11 cellular contexts compared by ENCODE assay signal in genomic region chr1:205316179-205316578, GRCh38. TPM values are rescaled to one million over a fixed set of nuclear protein-coding genes. Genes with fewer than 3 reads are reported as not detected.
DNase-seq lines count a peak whose midpoint lies in the region; ATAC-seq, FAIRE-seq and TF ChIP-seq lines count a peak whose summit lies in the region.
"Had no signal": no experiment of that assay in that cellular context is flagged by ENCODE, and none has a peak within 500 bp of the region (broad histone marks: within the 10 kb centered on the region; RNA-seq: fewer than 3 reads in every experiment).

No MANE protein-coding gene starts in this region.

- H3K27me3 ChIP-seq in OCI-LY3 (ENCODE audit: low read depth, low read length), result no peaks in the 10 kb centered on the region
- H3K27me3 ChIP-seq in H1 (replicated peaks in 1 of 4; ENCODE audit: control insufficient read depth in 3 of 4, extremely low read depth in 1 of 4, insufficient read depth in 3 of 4, low read length in 3 of 4), result no peaks in the 10 kb centered on the region
- no peaks in the 10 kb centered on the region for H3K27me3 ChIP-seq in osteoblast (ENCODE audit: insufficient read depth, low read length)
- no peaks in the 10 kb centered on the region for H3K27me3 ChIP-seq in ovary

- H3K4me3 ChIP-seq in OCI-LY3 (ENCODE audit: low read length) (peak overlapping the region; percentile 79), H1 (ENCODE audit: extremely low read depth in 1 of 4, insufficient read depth in 2 of 4, low read depth in 3 of 4, low read length in 4 of 4) (no peak overlapping the region), osteoblast (ENCODE audit: insufficient read depth, low read length) (no peak overlapping the region), ovary (no peak overlapping the region)

- H2AK5ac ChIP-seq in H1 (ENCODE audit: low read depth, low read length), result 0 out of 2 replicates have a peak overlapping the region, but pooled peaks have one; percentile 30

- no peak overlapping the region for H3K56ac ChIP-seq in H1 (replicated peaks; ENCODE audit: insufficient read length, low read depth, low read length)

- H3K36me3 ChIP-seq in OCI-LY3 (replicated peaks; ENCODE audit: low read depth, low read length) (peaks cover 36% of the 10 kb centered on the region), H1 (ENCODE audit: control insufficient read depth in 2 of 4, insufficient read depth in 4 of 4, low read length in 3 of 4) (peaks cover 2 to 13% (median 9%) of the 10 kb centered on the region in 4 experiments; a peak in 7 of 8 replicates), osteoblast (ENCODE audit: insufficient read depth, low read length) (peaks cover 14% of the 10 kb centered on the region), ovary (no peaks in the 10 kb centered on the region)

- 73% methylated on average over 2 of the region's 2 CpGs; no CpG with 5 or more reads in 1 of the 2 experiments for WGBS in H1 (ENCODE audit: extremely low coverage in 1 of 2, insufficient coverage in 1 of 2, insufficient read length in 1 of 2, insufficient replicate concordance in 2 of 2, low coverage in 1 of 2, low lambda C conversion rate in 2 of 2, missing lambda C conversion rate in 1 of 2), 2 experiments
- 48 to 69% (median 64%) methylated on average over 2 of the region's 2 CpGs for WGBS in ovary, 3 donors

- no peak overlapping the region for H2BK20ac ChIP-seq in H1 (ENCODE audit: low read length)

- no peak overlapping the region for H2BK15ac ChIP-seq in H1 (ENCODE audit: low read length)

- no peak for FAIRE-seq in H1 (lab: Jason Lieb, UNC)

- DNase-seq in NCI-H510A treated with DMSO at 0.1 percent for 48 hours (lab: John Stamatoyannopoulos, UW) (peak; percentile 15), NCI-H510A (lab: John Stamatoyannopoulos, UW) (no peak), H1 (ENCODE audit: low read depth in 1 of 2, low spot score in 2 of 2) (no peak), osteoblast (ENCODE audit: insufficient read length, low spot score, missing footprints) (no peak), ovary (no peak), NCI-H69 (lab: John Stamatoyannopoulos, UW) (no peak)

- POLR2A ChIA-PET in H1 (lab: Charles Lee; ENCODE audit: partially characterized antibody), result interaction anchor here (3.4 to 11.0 kb wide), 4 partner anchors 9 to 22 kb away, joined by 14 to 134 read pairs (median 81); no protein-coding TSS in a partner anchor

- H2BK5ac ChIP-seq in H1 (ENCODE audit: low read depth, low read length), result no peak overlapping the region

- H3K4ac ChIP-seq in H1 (replicated peaks; ENCODE audit: insufficient read length, low read depth, low read length), result no peak overlapping the region

- H3K9ac ChIP-seq in OCI-LY3 (ENCODE audit: low read length) (peak overlapping the region; percentile 92), H1 (replicated peaks in 1 of 4; ENCODE audit: extremely low read depth in 1 of 4, low read depth in 3 of 4, low read length in 3 of 4) (no peak overlapping the region)

- no peak overlapping the region for H3K23ac ChIP-seq in H1 (ENCODE audit: insufficient read length)

- H2AFZ ChIP-seq in OCI-LY3 (ENCODE audit: low read depth, low read length), result no peak overlapping the region
- H2AFZ ChIP-seq in H1 (ENCODE audit: low read length), result no peak overlapping the region
- no peak overlapping the region for H2AFZ ChIP-seq in osteoblast (ENCODE audit: low read length)

- peaks cover 45% of the 10 kb centered on the region for H3K79me1 ChIP-seq in H1 (ENCODE audit: low read depth, low read length)

- H3K27ac ChIP-seq in OCI-LY3 (ENCODE audit: low read length) (peak overlapping the region; percentile 97), H1 (ENCODE audit: low read depth, low read length) (no peak overlapping the region), osteoblast (ENCODE audit: low read depth, low read length) (peak overlapping the region; percentile 44), ovary (no peak overlapping the region)

- TF ChIP-seq RAD21 in H1 (IDR thresholded peaks at IDR 0.05 in 1 of 2, conservative IDR thresholded peaks at IDR 0.05 in 1 of 2; ENCODE audit: low read depth in 2 of 2, low read length in 2 of 2), result no peak

- TF ChIP-seq POLR2A in H1 (IDR thresholded peaks at IDR 0.05; ENCODE audit: control extremely low read depth in 1 of 2, low read depth in 2 of 2, low read length in 2 of 2) (no peak), ovary (IDR thresholded peaks at IDR 0.05) (no peak)

- TF ChIP-seq EP300 in H1 (IDR thresholded peaks at IDR 0.05; ENCODE audit: borderline replicate concordance in 1 of 2, low read depth in 2 of 2, low read length in 2 of 2), result no peak
- no peak for TF ChIP-seq EP300 in ovary (IDR thresholded peaks at IDR 0.05)

- intact Hi-C loops in ovary (cut with DNase I), result no loop called here

- H2BK120ac ChIP-seq in H1 (replicated peaks; ENCODE audit: low read depth, low read length), result no peak overlapping the region

- no peak for TF ChIP-seq CTCF in OCI-LY3 (IDR thresholded peaks at IDR 0.05; ENCODE audit: low read depth, low read length)
- no peak for TF ChIP-seq CTCF in H1 (IDR thresholded peaks at IDR 0.05; ENCODE audit: control extremely low read depth in 1 of 3, insufficient read depth in 1 of 3, low read depth in 1 of 3, low read length in 3 of 3)
- TF ChIP-seq CTCF in osteoblast (IDR thresholded peaks at IDR 0.05; ENCODE audit: extremely low read depth, low read depth, low read length), result no peak
- no peak for TF ChIP-seq CTCF in ovary (IDR thresholded peaks at IDR 0.05)

- no peaks in the 10 kb centered on the region for H3K9me3 ChIP-seq in OCI-LY3 (ENCODE audit: insufficient read depth, low read length)
- H3K9me3 ChIP-seq in H1 (ENCODE audit: insufficient read depth in 2 of 2, low read depth in 1 of 2, low read length in 1 of 2), result no peaks in the 10 kb centered on the region
- H3K9me3 ChIP-seq in osteoblast (ENCODE audit: low read depth, low read length), result no peaks in the 10 kb centered on the region
- no peaks in the 10 kb centered on the region for H3K9me3 ChIP-seq in ovary

- peaks cover 8% of the 10 kb centered on the region for H3K23me2 ChIP-seq in H1 (ENCODE audit: low read depth, low read length)

- peak overlapping the region; percentile 99 for H3K4me2 ChIP-seq in OCI-LY3 (ENCODE audit: low read length)
- peak overlapping the region in 1 of 2 experiments; percentile 65; a peak in 1 of 4 replicates for H3K4me2 ChIP-seq in H1 (ENCODE audit: insufficient read depth in 1 of 2, low read depth in 2 of 2, low read length in 2 of 2)
- peak overlapping the region; percentile 80 for H3K4me2 ChIP-seq in osteoblast (ENCODE audit: insufficient read depth, low read length)

- H4K5ac ChIP-seq in H1 (ENCODE audit: insufficient read length, low read depth, low read length), result no peak overlapping the region

- CTCF ChIA-PET in H1 (lab: Charles Lee; ENCODE audit: partially characterized antibody), result interaction anchor here (4.3 to 67.1 kb wide), 3 partner anchors 10 to 46 kb away, joined by 33 to 2424 read pairs (median 313); no protein-coding TSS in a partner anchor

- no peak overlapping the region for H3K18ac ChIP-seq in H1 (ENCODE audit: extremely low read depth, low read length)

- H3K4me1 ChIP-seq in OCI-LY3 (ENCODE audit: low read length) (peaks cover 86% of the 10 kb centered on the region), H1 (replicated peaks in 1 of 4; ENCODE audit: control insufficient read depth in 3 of 4, insufficient read depth in 4 of 4, low read length in 3 of 4) (peaks cover 35 to 60% (median 50%) of the 10 kb centered on the region in 4 experiments), osteoblast (ENCODE audit: insufficient read depth, low read length) (peaks cover 51% of the 10 kb centered on the region), ovary (ENCODE audit: insufficient read depth) (peaks cover 22% of the 10 kb centered on the region)

- H4K8ac ChIP-seq in H1 (ENCODE audit: extremely low read depth, insufficient read depth, low read length), result no peak overlapping the region

- H3K14ac ChIP-seq in H1 (ENCODE audit: insufficient read length), result no peak overlapping the region

- peaks cover 45% of the 10 kb centered on the region for H4K20me1 ChIP-seq in OCI-LY3 (ENCODE audit: insufficient read depth, low read length)
- H4K20me1 ChIP-seq in H1 (replicated peaks in 1 of 2; ENCODE audit: control insufficient read depth in 1 of 2, insufficient read depth in 2 of 2, low read length in 2 of 2), result peaks cover 11 to 36% of the 10 kb centered on the region in 2 experiments
- H4K20me1 ChIP-seq in osteoblast (ENCODE audit: insufficient read depth, low read length), result peaks cover 43% of the 10 kb centered on the region

- no peak overlapping the region for H4K91ac ChIP-seq in H1 (replicated peaks; ENCODE audit: insufficient read length, low read length)

- H3K79me2 ChIP-seq in OCI-LY3 (ENCODE audit: low read length) (peaks cover 94% of the 10 kb centered on the region), H1 (ENCODE audit: control insufficient read depth in 1 of 2, insufficient read depth in 2 of 2, low read length in 2 of 2) (peaks cover 44 to 85% of the 10 kb centered on the region in 2 experiments), osteoblast (ENCODE audit: insufficient read depth, low read length) (peaks cover 97% of the 10 kb centered on the region)

- ATAC-seq in GM21825 (IDR thresholded peaks at IDR 0.05; ENCODE audit: unreplicated experiment), result no peak
- ATAC-seq: WTC11 had no signal

- no peak overlapping the region for H2BK12ac ChIP-seq in H1 (ENCODE audit: low read depth, low read length)

RNA-seq across cellular contexts. Expression of gene NUAK2, which starts 5.4 kb away (rescaled TPM):
- 12.7 and 12.9 TPM in 2 replicates for total RNA-seq in H1 (2021; fragmentation: NEBNext Ultra II Directional; extraction: Animal tissue kit (Norgen Biotek cat#: 25700))
- polyA plus RNA-seq in H1 (2011; rRNA removed) (9.4 and 14.5 TPM in 2 replicates), ovary (1 to 10 TPM; 1.2 to 1.5 TPM)
- polyA plus RNA-seq in H1 (2011; cell fraction: cytosol; rRNA removed), result 8.0 TPM
- polyA plus RNA-seq in H1 (2011; cell fraction: nucleus; rRNA removed), result 13.3 TPM
- 13.2 to 13.7 TPM (median 13.5 TPM) in 4 replicates for polyA plus RNA-seq in H1 (2012, experiment 1 of 2)
- polyA plus RNA-seq in H1 (2012, experiment 2 of 2), result 12.2 TPM
- polyA plus RNA-seq in H1 (2013, experiment 1 of 2), result 5.4 TPM
- 5.1 TPM for polyA plus RNA-seq in H1 (2013, experiment 2 of 2)
- polyA minus RNA-seq in H1 (2011; rRNA and poly(A)+ RNA removed), result 12.4 and 13.8 TPM in 2 replicates
- 15.0 TPM for polyA minus RNA-seq in H1 (2011; cell fraction: cytosol; rRNA and poly(A)+ RNA removed)
- polyA minus RNA-seq in H1 (2011; cell fraction: nucleus; rRNA and poly(A)+ RNA removed), result 13.2 TPM
- total RNA-seq in osteoblast (2.7 and 3.6 TPM in 2 replicates), ovary (10 to 100 TPM in 1 of 7 donors, 1 to 10 TPM in 6; 2.7 to 53.2 (median 3.7) TPM)

RNA-seq across cellular contexts. Expression of gene KLHDC8A, which starts 40.5 kb away (rescaled TPM):
- 2.5 and 3.4 TPM in 2 replicates for total RNA-seq in H1 (2021; fragmentation: NEBNext Ultra II Directional; extraction: Animal tissue kit (Norgen Biotek cat#: 25700))
- polyA plus RNA-seq in H1 (2011; rRNA removed) (1.9 and 2.5 TPM in 2 replicates), ovary (100 to 1,000 TPM; 112 to 296 TPM)
- 2.4 TPM for polyA plus RNA-seq in H1 (2011; cell fraction: cytosol; rRNA removed)
- 2.4 TPM for polyA plus RNA-seq in H1 (2011; cell fraction: nucleus; rRNA removed)
- polyA plus RNA-seq in H1 (2012, experiment 1 of 2), result 0.83 to 2.1 TPM (median 1.5 TPM) in 4 replicates
- 1.4 TPM for polyA plus RNA-seq in H1 (2012, experiment 2 of 2)
- 3.5 TPM for polyA plus RNA-seq in H1 (2013, experiment 1 of 2)
- 3.8 TPM for polyA plus RNA-seq in H1 (2013, experiment 2 of 2)
- polyA minus RNA-seq in H1 (2011; rRNA and poly(A)+ RNA removed), result 2.5 and 4.2 TPM in 2 replicates
- polyA minus RNA-seq in H1 (2011; cell fraction: cytosol; rRNA and poly(A)+ RNA removed), result 1.4 TPM
- polyA minus RNA-seq in H1 (2011; cell fraction: nucleus; rRNA and poly(A)+ RNA removed), result 1.00 TPM
- total RNA-seq in osteoblast (not detected in 2 replicates), ovary (100 to 1,000 TPM; 111 to 457 (median 270) TPM)
- total RNA-seq: LHCN-M2, ureter had no signal

Comparison
In these comparisons a context has a peak if more than half of its experiments do, and no peak if none do; other contexts are left out.
1. H3K27ac ChIP-seq: peak in OCI-LY3 (single experiment) and osteoblast (single experiment); none in H1 (single experiment) and ovary (0 of 2).
2. RNA of gene KLHDC8A, which starts 40.5 kb away (total RNA-seq): 111 to 457 TPM in ovary; 2.5 to 3.4 TPM in H1 and not detected in osteoblast; every median in the first group is over 10 times any median in the second.